1 cellular context compared by ENCODE assay signal in genomic region chr17:59154335-59154720, GRCh38.
A peak's percentile ranks its signal among the peaks of the same experiment; 100 is the strongest.
TF ChIP-seq lines count a peak whose summit lies in the region.

No MANE protein-coding gene starts in this region.

TF ChIP-seq in H1, 55 proteins besides CTCF, POLR2A, EP300 and RAD21:
- TF ChIP-seq POU5F1 (IDR thresholded peaks at IDR 0.05; ENCODE audit: low read depth, low read length) (no peak), CBX5 (IDR thresholded peaks at IDR 0.05; ENCODE audit: low read depth, low read length) (no peak), ATF2 (IDR thresholded peaks at IDR 0.05; ENCODE audit: low read length) (no peak), POLR2AphosphoS5 (IDR thresholded peaks at IDR 0.05; ENCODE audit: low read depth, low read length) (peak; percentile 79), NRF1 (IDR thresholded peaks at IDR 0.05; ENCODE audit: low read depth, low read length) (no peak), MAX (IDR thresholded peaks at IDR 0.05) (peak; percentile 44; the same call in 1 of the 2 replicates), CBX8 (IDR thresholded peaks at IDR 0.05; ENCODE audit: borderline replicate concordance, low read depth, low read length) (no peak), TAF1 (IDR thresholded peaks at IDR 0.05; ENCODE audit: low read depth, low read length) (peak; percentile 23; the same call in 1 of the 2 replicates), KDM5A (IDR thresholded peaks at IDR 0.05; ENCODE audit: low read length) (no peak)
